In genomic region chr16:31193874-31194273, GRCh38 we compare ENCODE assay signal across 1 cellular context.
TF ChIP-seq lines count a peak whose summit lies in the region.

No MANE protein-coding gene starts in this region.

TF ChIP-seq in HCT116, 20 proteins besides CTCF, POLR2A, EP300 and RAD21:
- 0 out of 2 replicates have a peak, but pooled peaks have one; percentile 27 for TF ChIP-seq POLR2AphosphoS5 (IDR thresholded peaks at IDR 0.05; ENCODE audit: low read depth, low read length)
- no peak for TF ChIP-seq ZNF274 (IDR thresholded peaks at IDR 0.05; ENCODE audit: low read depth, low read length)
- no peak for TF ChIP-seq SIN3A (IDR thresholded peaks at IDR 0.05; ENCODE audit: low read depth)
- TF ChIP-seq YY1 (IDR thresholded peaks at IDR 0.05; ENCODE audit: extremely low read depth, insufficient replicate concordance, low read depth, low read length) = no peak
